In genomic region chr18:44698518-44698917, GRCh38 we compare ENCODE assay signal across 26 cellular contexts. TPM values are rescaled to one million over a fixed set of nuclear protein-coding genes. Genes with fewer than 3 reads are reported as not detected.
DNase-seq lines count a peak whose midpoint lies in the region; ATAC-seq, FAIRE-seq and TF ChIP-seq lines count a peak whose summit lies in the region.
"Had no signal": no experiment of that assay in that cellular context is flagged by ENCODE, and none has a peak within 500 bp of the region (broad histone marks: within the 10 kb centered on the region; RNA-seq: fewer than 3 reads in every experiment).

No MANE protein-coding gene starts in this region.

- intact Hi-C loops in activated T-helper 1 cell treated with anti-CD3 and anti-CD28 coated beads, Interleukin-12 subunit alpha, Interleukin-12 subunit beta, Interleukin-2, Interleukin-4 antibody, amounts not matched to agents 30 ng/mL and 10 ng/mL and 1 ng/mL, durations not matched to agents 14 hours and 24 hours and 36 hours (cut with micrococcal nuclease), result no loop called here
- intact Hi-C loops in heart left ventricle (cut with DNase I), result no loop called here

- no peaks in the 10 kb centered on the region for H3K27me3 ChIP-seq in heart left ventricle
- H3K27me3 ChIP-seq: BLaER1, stomach, tibial artery had no signal

- peaks cover 53% of the 10 kb centered on the region for H3K4me1 Mint-ChIP-seq in activated T-helper 1 cell treated with anti-CD3 and anti-CD28 coated beads, Interleukin-12 subunit alpha, Interleukin-12 subunit beta, Interleukin-2, Interleukin-4 antibody, amounts not matched to agents 30 ng/mL and 10 ng/mL and 1 ng/mL, durations not matched to agents 14 hours and 24 hours and 36 hours (ENCODE audit: low read depth)
- peaks cover 56% of the 10 kb centered on the region for H3K4me1 Mint-ChIP-seq in mesothelial cell of epicardium
- H3K4me1 Mint-ChIP-seq in stimulated activated memory B cell treated with anti-CD40 and anti-IgM and Interleukin-4, amounts not matched to agents 10 μg/mL and 1 μg/mL and 100 μg/mL, for 72 hours, result peaks cover 77% of the 10 kb centered on the region
- H3K4me1 Mint-ChIP-seq in activated CD8-positive, alpha-beta memory T cell treated with anti-CD3 and anti-CD28 coated beads, Interleukin-2, amount 10 ng/mL, durations not matched to agents 7 days and 5 days, result peaks cover 43% of the 10 kb centered on the region

- TF ChIP-seq CTCF in mesothelial cell of epicardium (IDR thresholded peaks at IDR 0.05; ENCODE audit: unreplicated experiment) (no peak), heart left ventricle (IDR thresholded peaks at IDR 0.05) (no peak)

- no peak overlapping the region for H3K4me3 ChIP-seq in heart left ventricle
- H3K4me3 ChIP-seq: BLaER1, heart right ventricle, lower lobe of right lung, stomach, tibial artery had no signal

- WGBS in heart left ventricle, 4 donors, result 84 to 90% (median 87%) methylated on average over 5 of the region's 5 CpGs

- DNase-seq in activated T-helper 1 cell treated with anti-CD3 and anti-CD28 coated beads, Interleukin-12 subunit alpha, Interleukin-12 subunit beta, Interleukin-2, Interleukin-4 antibody, amounts not matched to agents 30 ng/mL and 10 ng/mL and 1 ng/mL, durations not matched to agents 14 hours and 24 hours and 36 hours (ENCODE audit: low spot score), result no peak
- no peak for DNase-seq in mesothelial cell of epicardium (ENCODE audit: low spot score in 2 of 2, unreplicated experiment in 2 of 2)
- no peak for DNase-seq in erythroblast (lab: John Stamatoyannopoulos, UW)
- DNase-seq in activated CD8-positive, alpha-beta memory T cell treated with anti-CD3 and anti-CD28 coated beads, Interleukin-2, amount 10 ng/mL, durations not matched to agents 7 days and 5 days, result no peak
- DNase-seq in heart left ventricle, result no peak
- DNase-seq: activated CD4-positive, alpha-beta memory T cell treated with anti-CD3 and anti-CD28 coated beads, Interleukin-2, amount 10 ng/mL, durations not matched to agents 7 days and 5 days; activated naive CD4-positive, alpha-beta T cell treated with anti-CD3 and anti-CD28 coated beads, Interleukin-2, amount 50 U/mL, for 16 hours; amygdala; HCEC 1CT; heart right ventricle; Karpas-422; lower lobe of right lung; NCI-H1436; NCI-H226; right cardiac atrium; Right ventricle myocardium superior; stimulated activated CD4-positive, alpha-beta T cell treated with anti-CD3 and anti-CD28 coated beads, Interleukin-2, amount 100 ng/mL, for 24 hours; stomach; tibial artery had no signal

- TF ChIP-seq POLR2A in erythroblast (IDR thresholded peaks at IDR 0.05; ENCODE audit: low read length) (no peak), heart left ventricle (IDR thresholded peaks at IDR 0.05) (no peak)

- CTCF ChIA-PET in activated CD8-positive, alpha-beta memory T cell treated with anti-CD3 and anti-CD28 coated beads, Interleukin-2, amount 10 ng/mL, durations not matched to agents 7 days and 5 days (lab: Charles Lee), result interaction anchor here (1.0 to 1.4 kb wide), 2 partner anchors 70 to 514 kb away, joined by 3 read pairs; no protein-coding TSS in a partner anchor

- peak overlapping the region in 1 of 12 donors; percentile 79 for H3K27ac ChIP-seq in heart left ventricle
- H3K27ac ChIP-seq: BLaER1, lower lobe of right lung, parathyroid adenoma had no signal

- ATAC-seq in stimulated activated memory B cell treated with anti-CD40 and anti-IgM and Interleukin-4, amounts not matched to agents 10 μg/mL and 1 μg/mL and 100 μg/mL, for 72 hours, result no peak
- no peak for ATAC-seq in activated CD8-positive, alpha-beta memory T cell treated with anti-CD3 and anti-CD28 coated beads, Interleukin-2, amount 10 ng/mL, durations not matched to agents 7 days and 5 days
- no peak for ATAC-seq in heart left ventricle
- ATAC-seq: heart right ventricle, lower lobe of right lung, right cardiac atrium, SK-N-SH treated with all-trans-retinoic acid at 6 μM for 48 hours had no signal

- peaks cover 0 to 13% (median 0%) of the 10 kb centered on the region in 9 donors for H3K36me3 ChIP-seq in heart left ventricle
- H3K36me3 ChIP-seq: BLaER1, heart right ventricle, lower lobe of right lung, stomach had no signal

- H3K4me1 ChIP-seq in heart left ventricle, result peaks cover 0 to 50% (median 24%) of the 10 kb centered on the region in 12 donors

- peak; percentile 71 for FAIRE-seq in endometrium (lab: Jason Lieb, UNC)
- FAIRE-seq: GM12892 had no signal

- no peaks in the 10 kb centered on the region for H3K9me3 ChIP-seq in heart left ventricle
- H3K9me3 ChIP-seq: BLaER1, heart right ventricle, lower lobe of right lung, stomach, tibial artery had no signal

- H3K27ac Mint-ChIP-seq in activated T-helper 1 cell treated with anti-CD3 and anti-CD28 coated beads, Interleukin-12 subunit alpha, Interleukin-12 subunit beta, Interleukin-2, Interleukin-4 antibody, amounts not matched to agents 30 ng/mL and 10 ng/mL and 1 ng/mL, durations not matched to agents 14 hours and 24 hours and 36 hours, result peak overlapping the region; percentile 19
- peak overlapping the region; percentile 13 for H3K27ac Mint-ChIP-seq in mesothelial cell of epicardium
- H3K27ac Mint-ChIP-seq in stimulated activated memory B cell treated with anti-CD40 and anti-IgM and Interleukin-4, amounts not matched to agents 10 μg/mL and 1 μg/mL and 100 μg/mL, for 72 hours, result peak overlapping the region; percentile 21
- no peak overlapping the region for H3K27ac Mint-ChIP-seq in activated CD8-positive, alpha-beta memory T cell treated with anti-CD3 and anti-CD28 coated beads, Interleukin-2, amount 10 ng/mL, durations not matched to agents 7 days and 5 days
- H3K27ac Mint-ChIP-seq: activated CD4-positive, alpha-beta memory T cell treated with anti-CD3 and anti-CD28 coated beads, Interleukin-2, amount 10 ng/mL, durations not matched to agents 7 days and 5 days; activated T-helper 2 cell treated with anti-CD3 and anti-CD28 coated beads, Interferon-gamma antibody, Interleukin-2, Interleukin-4, amounts not matched to agents 10 μg/mL and 5 μg/mL and 100 μg/mL, durations not matched to agents 14 hours and 24 hours and 36 hours had no signal

- H3K9me3 Mint-ChIP-seq in activated T-helper 1 cell treated with anti-CD3 and anti-CD28 coated beads, Interleukin-12 subunit alpha, Interleukin-12 subunit beta, Interleukin-2, Interleukin-4 antibody, amounts not matched to agents 30 ng/mL and 10 ng/mL and 1 ng/mL, durations not matched to agents 14 hours and 24 hours and 36 hours, result no peaks in the 10 kb centered on the region
- H3K9me3 Mint-ChIP-seq in mesothelial cell of epicardium, result no peaks in the 10 kb centered on the region
- H3K9me3 Mint-ChIP-seq in stimulated activated memory B cell treated with anti-CD40 and anti-IgM and Interleukin-4, amounts not matched to agents 10 μg/mL and 1 μg/mL and 100 μg/mL, for 72 hours, result no peaks in the 10 kb centered on the region
- H3K9me3 Mint-ChIP-seq in activated CD8-positive, alpha-beta memory T cell treated with anti-CD3 and anti-CD28 coated beads, Interleukin-2, amount 10 ng/mL, durations not matched to agents 7 days and 5 days (ENCODE audit: low read depth), result peaks cover 2% of the 10 kb centered on the region
- H3K9me3 Mint-ChIP-seq: activated T-helper 2 cell treated with anti-CD3 and anti-CD28 coated beads, Interferon-gamma antibody, Interleukin-2, Interleukin-4, amounts not matched to agents 10 μg/mL and 5 μg/mL and 100 μg/mL, durations not matched to agents 14 hours and 24 hours and 36 hours had no signal

- H3K27me3 Mint-ChIP-seq in activated T-helper 1 cell treated with anti-CD3 and anti-CD28 coated beads, Interleukin-12 subunit alpha, Interleukin-12 subunit beta, Interleukin-2, Interleukin-4 antibody, amounts not matched to agents 30 ng/mL and 10 ng/mL and 1 ng/mL, durations not matched to agents 14 hours and 24 hours and 36 hours (ENCODE audit: insufficient read depth), result peaks cover 19% of the 10 kb centered on the region
- H3K27me3 Mint-ChIP-seq in mesothelial cell of epicardium (ENCODE audit: low read depth), result no peaks in the 10 kb centered on the region
- no peaks in the 10 kb centered on the region for H3K27me3 Mint-ChIP-seq in stimulated activated memory B cell treated with anti-CD40 and anti-IgM and Interleukin-4, amounts not matched to agents 10 μg/mL and 1 μg/mL and 100 μg/mL, for 72 hours
- peaks cover 7% of the 10 kb centered on the region for H3K27me3 Mint-ChIP-seq in activated CD8-positive, alpha-beta memory T cell treated with anti-CD3 and anti-CD28 coated beads, Interleukin-2, amount 10 ng/mL, durations not matched to agents 7 days and 5 days

- H3K36me3 Mint-ChIP-seq in activated T-helper 1 cell treated with anti-CD3 and anti-CD28 coated beads, Interleukin-12 subunit alpha, Interleukin-12 subunit beta, Interleukin-2, Interleukin-4 antibody, amounts not matched to agents 30 ng/mL and 10 ng/mL and 1 ng/mL, durations not matched to agents 14 hours and 24 hours and 36 hours (ENCODE audit: low read depth), result peaks cover 34% of the 10 kb centered on the region
- H3K36me3 Mint-ChIP-seq in mesothelial cell of epicardium, result peaks cover 18% of the 10 kb centered on the region
- peaks cover 54% of the 10 kb centered on the region for H3K36me3 Mint-ChIP-seq in stimulated activated memory B cell treated with anti-CD40 and anti-IgM and Interleukin-4, amounts not matched to agents 10 μg/mL and 1 μg/mL and 100 μg/mL, for 72 hours
- peaks cover 37% of the 10 kb centered on the region for H3K36me3 Mint-ChIP-seq in activated CD8-positive, alpha-beta memory T cell treated with anti-CD3 and anti-CD28 coated beads, Interleukin-2, amount 10 ng/mL, durations not matched to agents 7 days and 5 days

- peak overlapping the region; percentile 5 for H3K4me3 Mint-ChIP-seq in activated T-helper 1 cell treated with anti-CD3 and anti-CD28 coated beads, Interleukin-12 subunit alpha, Interleukin-12 subunit beta, Interleukin-2, Interleukin-4 antibody, amounts not matched to agents 30 ng/mL and 10 ng/mL and 1 ng/mL, durations not matched to agents 14 hours and 24 hours and 36 hours
- no peak overlapping the region for H3K4me3 Mint-ChIP-seq in mesothelial cell of epicardium
- H3K4me3 Mint-ChIP-seq in stimulated activated memory B cell treated with anti-CD40 and anti-IgM and Interleukin-4, amounts not matched to agents 10 μg/mL and 1 μg/mL and 100 μg/mL, for 72 hours, result no peak overlapping the region
- no peak overlapping the region for H3K4me3 Mint-ChIP-seq in activated CD8-positive, alpha-beta memory T cell treated with anti-CD3 and anti-CD28 coated beads, Interleukin-2, amount 10 ng/mL, durations not matched to agents 7 days and 5 days
- H3K4me3 Mint-ChIP-seq: activated CD4-positive, alpha-beta memory T cell treated with anti-CD3 and anti-CD28 coated beads, Interleukin-2, amount 10 ng/mL, durations not matched to agents 7 days and 5 days had no signal

RNA-seq across cellular contexts. Expression of gene SETBP1, which starts 17.8 kb away (rescaled TPM):
- 36.2 and 42.0 TPM in 2 replicates for total RNA-seq in activated T-helper 1 cell treated with anti-CD3 and anti-CD28 coated beads, Interleukin-12 subunit alpha, Interleukin-12 subunit beta, Interleukin-2, Interleukin-4 antibody, amounts not matched to agents 30 ng/mL and 10 ng/mL and 1 ng/mL, durations not matched to agents 14 hours and 24 hours and 36 hours
- total RNA-seq in mesothelial cell of epicardium (44.6 to 47.7 TPM (median 46.0 TPM) in 3 replicates), heart left ventricle (10 to 100 TPM in 2 of 9 donors, 1 to 10 TPM in 7; 3.8 to 10.6 (median 6.1) TPM)
- total RNA-seq in activated CD8-positive, alpha-beta memory T cell treated with anti-CD3 and anti-CD28 coated beads, Interleukin-2, amount 10 ng/mL, durations not matched to agents 7 days and 5 days, result 10 to 100 TPM; 25.2 to 30.3 TPM
- polyA plus RNA-seq in heart left ventricle, result 1 to 10 TPM; 1.2 to 1.4 TPM
